ENCODE assay signal across 1 cellular context in genomic region chr9:15527035-15527434, GRCh38.
A peak's percentile ranks its signal among the peaks of the same experiment; 100 is the strongest.
TF ChIP-seq lines count a peak whose summit lies in the region.

No MANE protein-coding gene starts in this region.

TF ChIP-seq in K562, 482 proteins besides CTCF, POLR2A, EP300 and RAD21 (continued from another document):
- peak; percentile 93 for TF ChIP-seq TFE3 (CRISPR knock-in tag; IDR thresholded peaks at IDR 0.05)
- TF ChIP-seq USF2 (CRISPR knock-in tag; IDR thresholded peaks at IDR 0.05) = peak; percentile 61
- TF ChIP-seq TAL1 (IDR thresholded peaks at IDR 0.05) = peak; percentile 41; the same call in 1 of the 2 replicates
- peak; percentile 52 for TF ChIP-seq USF1 (CRISPR knock-in tag; IDR thresholded peaks at IDR 0.05)
